8 cellular contexts compared by ENCODE assay signal in the genomic region with DNA sequence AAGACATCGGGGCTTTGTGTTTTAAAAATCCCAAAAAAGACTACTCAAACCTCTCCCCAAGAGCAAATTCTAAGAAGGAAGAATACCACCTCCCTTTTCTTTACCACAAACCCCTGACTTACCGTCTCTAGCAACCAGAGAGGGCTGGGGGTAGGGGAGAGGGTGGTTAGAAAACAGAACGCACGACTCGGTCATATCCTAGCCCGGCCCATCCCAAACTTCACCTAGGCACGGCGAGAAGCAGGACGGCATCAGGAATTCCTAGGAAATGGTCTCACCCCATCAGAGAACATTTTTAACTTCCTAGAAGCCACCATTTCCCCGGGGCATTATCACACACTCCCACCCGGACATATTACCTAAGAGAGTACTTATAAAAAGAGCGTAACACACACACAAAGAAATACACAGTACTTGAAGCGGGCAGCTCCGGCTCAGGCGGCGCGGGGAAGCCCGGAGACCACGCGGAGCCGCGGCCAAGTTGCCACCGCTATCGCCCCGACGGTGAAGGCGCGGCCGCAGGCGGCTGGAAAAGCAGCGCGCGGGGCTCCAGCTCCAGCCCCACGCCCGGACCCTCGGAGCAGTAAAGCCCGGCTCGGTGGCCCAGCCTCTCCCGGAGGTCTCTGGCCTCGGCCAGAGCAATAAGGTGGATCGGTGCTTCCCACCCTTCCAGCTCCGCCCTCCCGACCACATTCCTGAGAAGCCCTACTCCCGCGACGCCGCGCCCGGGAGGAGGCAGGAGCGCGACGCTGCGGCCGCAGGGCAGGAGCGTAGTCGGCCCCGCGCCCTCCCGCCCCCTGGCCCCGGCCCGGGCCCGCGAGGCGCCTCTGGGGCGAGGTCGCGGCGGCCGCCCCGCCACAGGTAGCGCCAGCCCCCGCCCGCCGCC. TPM values are rescaled to one million over a fixed set of nuclear protein-coding genes. Genes with fewer than 3 reads are reported as not detected.
DNase-seq lines count a peak whose midpoint lies in the region; ATAC-seq and TF ChIP-seq lines count a peak whose summit lies in the region.

No MANE protein-coding gene starts in this region.

- no peaks in the 10 kb centered on the region for H3K9me3 Mint-ChIP-seq in activated naive CD8-positive, alpha-beta T cell (ENCODE audit: low read depth)

- peak overlapping the region; percentile 95 for H3K27ac Mint-ChIP-seq in activated naive CD8-positive, alpha-beta T cell

- peaks cover 38% of the 10 kb centered on the region for H3K4me1 Mint-ChIP-seq in activated naive CD8-positive, alpha-beta T cell (ENCODE audit: low read depth)

- peak; percentile 49 for ATAC-seq in GM19035 (IDR thresholded peaks at IDR 0.05; ENCODE audit: unreplicated experiment)
- peak; percentile 46 for ATAC-seq in HG03175 (IDR thresholded peaks at IDR 0.05; ENCODE audit: unreplicated experiment)

- no peaks in the 10 kb centered on the region for H3K36me3 ChIP-seq in left ventricle myocardium inferior

- H3K27me3 ChIP-seq in left ventricle myocardium inferior (ENCODE audit: low read depth): no peaks in the 10 kb centered on the region

- peaks cover 26% of the 10 kb centered on the region for H3K4me1 ChIP-seq in left ventricle myocardium inferior

- TF ChIP-seq CTCF in C4-2B (conservative IDR thresholded peaks at IDR 0.05): no peak
- no peak for TF ChIP-seq CTCF in left ventricle myocardium inferior (IDR thresholded peaks at IDR 0.05; ENCODE audit: borderline replicate concordance)
- TF ChIP-seq CTCF in retinal pigment epithelial cell (conservative IDR thresholded peaks at IDR 0.05; ENCODE audit: low read depth, low read length): no peak

- H3K9me3 ChIP-seq in left ventricle myocardium inferior (replicated peaks): no peaks in the 10 kb centered on the region

- peaks cover 3% of the 10 kb centered on the region for H3K36me3 Mint-ChIP-seq in activated naive CD8-positive, alpha-beta T cell

- peak overlapping the region; percentile 82 for H3K4me3 ChIP-seq in left ventricle myocardium inferior
- H3K4me3 ChIP-seq in retinal pigment epithelial cell (ENCODE audit: low read length): peak overlapping the region; percentile 88

- peak; percentile 65 for DNase-seq in RPMI7951 (ENCODE audit: low read depth)
- peak; percentile 43 for DNase-seq in left ventricle myocardium inferior
- peak; percentile 32 for DNase-seq in retinal pigment epithelial cell (ENCODE audit: low read depth)
- DNase-seq in SIG-M5 treated with dmso at 0.1 percent for 504 hours (lab: John Stamatoyannopoulos, UW; ENCODE audit: unreplicated experiment): no peak

- H3K27me3 Mint-ChIP-seq in activated naive CD8-positive, alpha-beta T cell: no peaks in the 10 kb centered on the region

- intact Hi-C loops in left ventricle myocardium inferior (cut with micrococcal nuclease): loop anchor here (10.0 kb wide), 1 partner anchor 53 kb away; no protein-coding TSS in a partner anchor

- H3K27ac ChIP-seq in C4-2B: peak overlapping the region; percentile 81
- H3K27ac ChIP-seq in left ventricle myocardium inferior (replicated peaks): peak overlapping the region; percentile 89

- H3K4me3 Mint-ChIP-seq in activated naive CD8-positive, alpha-beta T cell: peak overlapping the region; percentile 99

RNA-seq across cellular contexts. Expression of gene RRAS2, which starts 0.9 kb away (rescaled TPM):
- total RNA-seq in RPMI7951 (2014; rRNA removed; shearing (Covaris generic)): 34.9 and 41.1 TPM in 2 replicates
- 45.3 TPM for total RNA-seq in left ventricle myocardium inferior
